22 cellular contexts compared by ENCODE assay signal in genomic region chr5:172664018-172664417, GRCh38. TPM values are rescaled to one million over a fixed set of nuclear protein-coding genes. Genes with fewer than 3 reads are reported as not detected.
DNase-seq lines count a peak whose midpoint lies in the region; ATAC-seq, FAIRE-seq and TF ChIP-seq lines count a peak whose summit lies in the region.
"Had no signal": no experiment of that assay in that cellular context is flagged by ENCODE, and none has a peak within 500 bp of the region (broad histone marks: within the 10 kb centered on the region; RNA-seq: fewer than 3 reads in every experiment).

No MANE protein-coding gene starts in this region.

- H2BK15ac ChIP-seq in H1 (ENCODE audit: low read length) (no peak overlapping the region), mesenchymal stem cell (ENCODE audit: low read depth, poor library complexity, severe bottlenecking) (no peak overlapping the region)

- H3K27ac ChIP-seq in heart left ventricle: peak overlapping the region in 9 of 12 donors; percentile 24 to 89 (median 56)
- no peak overlapping the region for H3K27ac ChIP-seq in H1 (ENCODE audit: low read depth, low read length)
- no peak overlapping the region for H3K27ac ChIP-seq in mesenchymal stem cell (ENCODE audit: low read length, poor library complexity, severe bottlenecking)
- peak overlapping the region; percentile 43 for H3K27ac ChIP-seq in urinary bladder (ENCODE audit: low read depth)
- peak overlapping the region in 1 of 2 donors; percentile 28 for H3K27ac ChIP-seq in small intestine (ENCODE audit: low read depth in 1 of 2, low read length in 1 of 2)
- no peak overlapping the region for H3K27ac ChIP-seq in CD4-positive, alpha-beta memory T cell (ENCODE audit: low read depth, low read length)
- H3K27ac ChIP-seq: colonic mucosa, prostate gland had no signal

- no peak overlapping the region for H3K56ac ChIP-seq in H1 (replicated peaks; ENCODE audit: insufficient read length, low read depth, low read length)

- peak; percentile 42 to 45 for TF ChIP-seq RAD21 in H1 (IDR thresholded peaks at IDR 0.05 in 1 of 2, conservative IDR thresholded peaks at IDR 0.05 in 1 of 2; ENCODE audit: low read depth in 2 of 2, low read length in 2 of 2)

- H2AFZ ChIP-seq in H1 (ENCODE audit: low read length) (no peak overlapping the region), mesenchymal stem cell (ENCODE audit: low read depth, low read length) (no peak overlapping the region)

- H3K79me1 ChIP-seq in H1 (ENCODE audit: low read depth, low read length) (peaks cover 2% of the 10 kb centered on the region; the same call in 1 of the 2 replicates), mesenchymal stem cell (replicated peaks; ENCODE audit: low read length, poor library complexity, severe bottlenecking) (no peaks in the 10 kb centered on the region)

- peaks cover 0 to 4% of the 10 kb centered on the region in 2 donors for H3K27me3 Mint-ChIP-seq in CD4-positive, alpha-beta memory T cell

- no peaks in the 10 kb centered on the region for H4K20me1 ChIP-seq in H1 (replicated peaks in 1 of 2; ENCODE audit: control insufficient read depth in 1 of 2, insufficient read depth in 2 of 2, low read length in 2 of 2)

- H3K23me2 ChIP-seq in H1 (ENCODE audit: low read depth, low read length): no peaks in the 10 kb centered on the region

- H3K27ac Mint-ChIP-seq in CD4-positive, alpha-beta memory T cell: peak overlapping the region in 1 of 7 donors; percentile 36
- H3K27ac Mint-ChIP-seq: activated naive CD8-positive, alpha-beta T cell had no signal

- no peaks in the 10 kb centered on the region for H3K36me3 Mint-ChIP-seq in CD4-positive, alpha-beta memory T cell
- H3K36me3 Mint-ChIP-seq: activated naive CD8-positive, alpha-beta T cell had no signal

- no peak overlapping the region for H3K4me3 Mint-ChIP-seq in CD4-positive, alpha-beta memory T cell
- H3K4me3 Mint-ChIP-seq: activated naive CD8-positive, alpha-beta T cell had no signal

- H3K4ac ChIP-seq in H1 (replicated peaks; ENCODE audit: insufficient read length, low read depth, low read length) (no peak overlapping the region), mesenchymal stem cell (ENCODE audit: low read depth in 1 of 2, low read length in 2 of 2) (peak overlapping the region in 1 of 2 experiments; percentile 35)

- WGBS in heart left ventricle, 4 donors: 44 to 65% (median 50%) methylated on average over 5 of the region's 5 CpGs
- 75% methylated on average over 5 of the region's 5 CpGs; no CpG with 5 or more reads in 1 of the 2 experiments for WGBS in H1 (ENCODE audit: extremely low coverage in 1 of 2, insufficient coverage in 1 of 2, insufficient read length in 1 of 2, insufficient replicate concordance in 2 of 2, low coverage in 1 of 2, low lambda C conversion rate in 2 of 2, missing lambda C conversion rate in 1 of 2), 2 experiments
- WGBS in mesenchymal stem cell: 72% methylated on average over 5 of the region's 5 CpGs
- 36% methylated on average over 5 of the region's 5 CpGs for WGBS in urinary bladder
- WGBS in small intestine, 3 donors: 64 to 77% (median 74%) methylated on average over 5 of the region's 5 CpGs

- no peaks in the 10 kb centered on the region for H3K79me2 ChIP-seq in H1 (ENCODE audit: control insufficient read depth in 1 of 2, insufficient read depth in 2 of 2, low read length in 2 of 2)

- no peak overlapping the region; the same call in 1 of the 2 replicates for H4K8ac ChIP-seq in H1 (ENCODE audit: extremely low read depth, insufficient read depth, low read length)
- peak overlapping the region; percentile 60 for H4K8ac ChIP-seq in mesenchymal stem cell (ENCODE audit: low read length)

- H3K14ac ChIP-seq in H1 (ENCODE audit: insufficient read length) (no peak overlapping the region), mesenchymal stem cell (ENCODE audit: low read length in 2 of 2) (no peak overlapping the region)

- H2AK5ac ChIP-seq in H1 (ENCODE audit: low read depth, low read length) (no peak overlapping the region), mesenchymal stem cell (ENCODE audit: low read length, severe bottlenecking) (no peak overlapping the region)

- no peak overlapping the region for H2BK20ac ChIP-seq in H1 (ENCODE audit: low read length)

- TF ChIP-seq EP300 in H1 (IDR thresholded peaks at IDR 0.05; ENCODE audit: borderline replicate concordance in 1 of 2, low read depth in 2 of 2, low read length in 2 of 2): no peak

- H3K4me1 ChIP-seq in heart left ventricle (peaks cover 14 to 99% (median 83%) of the 10 kb centered on the region in 12 donors), H1 (replicated peaks in 1 of 4; ENCODE audit: control insufficient read depth in 3 of 4, insufficient read depth in 4 of 4, low read length in 3 of 4) (peaks cover 0 to 2% (median 0%) of the 10 kb centered on the region in 4 experiments; a peak in 2 of 7 replicates), mesenchymal stem cell (ENCODE audit: control insufficient read depth, insufficient read depth, low read depth, low read length) (peaks cover 9% of the 10 kb centered on the region), urinary bladder (ENCODE audit: insufficient read depth) (no peaks in the 10 kb centered on the region), small intestine (ENCODE audit: control insufficient read depth in 2 of 2, insufficient read depth in 1 of 2, low read depth in 1 of 2, low read length in 1 of 2) (peaks cover 0 to 7% of the 10 kb centered on the region in 2 donors)
- no peaks in the 10 kb centered on the region for H3K4me1 ChIP-seq in CD4-positive, alpha-beta memory T cell (ENCODE audit: insufficient read depth, low read length)

- H3K9me3 ChIP-seq in heart left ventricle: no peaks in the 10 kb centered on the region
- H3K9me3 ChIP-seq in H1 (ENCODE audit: insufficient read depth in 2 of 2, low read depth in 1 of 2, low read length in 1 of 2): no peaks in the 10 kb centered on the region
- no peaks in the 10 kb centered on the region for H3K9me3 ChIP-seq in mesenchymal stem cell (ENCODE audit: control insufficient read depth, low read length)
- no peaks in the 10 kb centered on the region for H3K9me3 ChIP-seq in small intestine (ENCODE audit: control insufficient read depth, low read depth)
- H3K9me3 ChIP-seq in CD4-positive, alpha-beta memory T cell (ENCODE audit: control insufficient read depth in 1 of 2, low read length in 2 of 2): no peaks in the 10 kb centered on the region
- H3K9me3 ChIP-seq: BLaER1 treated with 17β-estradiol and CSF1 and Interleukin-3, amounts not matched to agents 10 nM and 100 nM; colonic mucosa; prostate gland; upper lobe of right lung had no signal

- H4K91ac ChIP-seq in H1 (replicated peaks; ENCODE audit: insufficient read length, low read length): no peak overlapping the region
- H4K91ac ChIP-seq in mesenchymal stem cell (ENCODE audit: low read length): no peak overlapping the region

- H2BK5ac ChIP-seq in H1 (ENCODE audit: low read depth, low read length) (no peak overlapping the region), mesenchymal stem cell (ENCODE audit: low read depth, low read length, poor library complexity, severe bottlenecking) (no peak overlapping the region)

- no peak for ATAC-seq in heart left ventricle
- ATAC-seq: upper lobe of right lung had no signal

- H4K5ac ChIP-seq in H1 (ENCODE audit: insufficient read length, low read depth, low read length): no peak overlapping the region

- no peaks in the 10 kb centered on the region for H3K4me1 Mint-ChIP-seq in CD4-positive, alpha-beta memory T cell

- no peak overlapping the region for H2BK12ac ChIP-seq in H1 (ENCODE audit: low read depth, low read length)
- peak overlapping the region in 1 of 2 experiments; percentile 67 for H2BK12ac ChIP-seq in mesenchymal stem cell (ENCODE audit: low read length in 2 of 2)

- H3K23ac ChIP-seq in H1 (ENCODE audit: insufficient read length) (no peak overlapping the region), mesenchymal stem cell (ENCODE audit: low read length in 2 of 2) (no peak overlapping the region)

- POLR2A ChIA-PET in H1 (lab: Charles Lee; ENCODE audit: partially characterized antibody): no interaction called here
- POLR2A ChIA-PET in CD4-positive, alpha-beta memory T cell (lab: Charles Lee; ENCODE audit: partially characterized antibody): no interaction called here

- CTCF ChIA-PET in H1 (lab: Charles Lee; ENCODE audit: partially characterized antibody): interaction anchor here (0.7 to 17.9 kb wide), 10 partner anchors 8 to 203 kb away, joined by 3 to 176 read pairs (median 4); partner anchors contain the start of gene NEURL1B
- CTCF ChIA-PET in CD4-positive, alpha-beta memory T cell (lab: Charles Lee; ENCODE audit: partially characterized antibody): no interaction called here

- TF ChIP-seq CTCF in heart left ventricle (IDR thresholded peaks at IDR 0.05) (no peak), H1 (IDR thresholded peaks at IDR 0.05; ENCODE audit: control extremely low read depth in 1 of 3, insufficient read depth in 1 of 3, low read depth in 1 of 3, low read length in 3 of 3) (peak; percentile 33 to 45 (median 41); a peak in 3 of 4 replicates)

- H3K18ac ChIP-seq in H1 (ENCODE audit: extremely low read depth, low read length): no peak overlapping the region
- peak overlapping the region; percentile 37 to 53 for H3K18ac ChIP-seq in mesenchymal stem cell (ENCODE audit: low read depth in 1 of 2, low read length in 2 of 2)

- DNase-seq in heart left ventricle: no peak
- no peak for DNase-seq in cardiac septum (ENCODE audit: low spot score)
- no peak for DNase-seq in H1 (ENCODE audit: low read depth in 1 of 2, low spot score in 2 of 2)
- DNase-seq in mesenchymal stem cell: no peak
- no peak for DNase-seq in small intestine
- no peak for DNase-seq in CD4-positive, alpha-beta memory T cell
- DNase-seq in activated naive CD4-positive, alpha-beta T cell treated with anti-CD3 and anti-CD28 coated beads, Interleukin-2, amount 50 U/mL, for 16 hours: no peak
- DNase-seq: activated CD4-positive, alpha-beta T cell treated with anti-CD3 and anti-CD28 coated beads for 1 hour; activated CD8-positive, alpha-beta memory T cell treated with anti-CD3 and anti-CD28 coated beads for 24 hours; colonic mucosa; foreskin melanocyte; NCI-H1092 treated with DMSO at 0.1 percent for 48 hours; NCI-H2081; NCI-H510A; NK-92 treated with Interleukin-12 subunit alpha and Interleukin-12 subunit beta, amount 100 ng/mL, for 24 hours; SW 1271 had no signal

- TF ChIP-seq POLR2A in heart left ventricle (IDR thresholded peaks at IDR 0.05): no peak
- no peak for TF ChIP-seq POLR2A in H1 (IDR thresholded peaks at IDR 0.05; ENCODE audit: control extremely low read depth in 1 of 2, low read depth in 2 of 2, low read length in 2 of 2)

- H3K4me2 ChIP-seq in H1 (ENCODE audit: insufficient read depth in 1 of 2, low read depth in 2 of 2, low read length in 2 of 2) (no peak overlapping the region), mesenchymal stem cell (ENCODE audit: low read length, poor library complexity, severe bottlenecking) (no peak overlapping the region)

- H3K9ac ChIP-seq in H1 (replicated peaks in 1 of 4; ENCODE audit: extremely low read depth in 1 of 4, low read depth in 3 of 4, low read length in 3 of 4) (no peak overlapping the region), mesenchymal stem cell (ENCODE audit: low read length) (no peak overlapping the region)

- H3K4me3 ChIP-seq in heart left ventricle: no peak overlapping the region
- H3K4me3 ChIP-seq in H1 (ENCODE audit: extremely low read depth in 1 of 4, insufficient read depth in 2 of 4, low read depth in 3 of 4, low read length in 4 of 4): no peak overlapping the region
- no peak overlapping the region for H3K4me3 ChIP-seq in mesenchymal stem cell (ENCODE audit: insufficient read depth in 1 of 2, low read depth in 1 of 2, low read length in 2 of 2)
- no peak overlapping the region for H3K4me3 ChIP-seq in urinary bladder (ENCODE audit: low read depth, low read length)
- no peak overlapping the region for H3K4me3 ChIP-seq in small intestine (ENCODE audit: low read depth in 1 of 2, low read length in 2 of 2)
- no peak overlapping the region for H3K4me3 ChIP-seq in CD4-positive, alpha-beta memory T cell (ENCODE audit: low read length in 2 of 2)
- H3K4me3 ChIP-seq: BLaER1 treated with 17β-estradiol and CSF1 and Interleukin-3, amounts not matched to agents 10 nM and 100 nM; colonic mucosa; prostate gland; upper lobe of right lung had no signal

- intact Hi-C loops in heart left ventricle (cut with DNase I) (loop anchor here in 2 of 10 donors (5.0 kb wide), 1 partner anchor 33 kb away; no protein-coding TSS in a partner anchor), cardiac septum (cut with DNase I) (no loop called here)
- intact Hi-C loops in CD4-positive, alpha-beta memory T cell (cut with micrococcal nuclease): no loop called here

- H2BK120ac ChIP-seq in H1 (replicated peaks; ENCODE audit: low read depth, low read length) (no peak overlapping the region), mesenchymal stem cell (ENCODE audit: low read depth, low read length) (no peak overlapping the region)

- H3K9me3 Mint-ChIP-seq in CD4-positive, alpha-beta memory T cell: peaks cover 0 to 1% (median 0%) of the 10 kb centered on the region in 8 donors

- H3K27me3 ChIP-seq in heart left ventricle: no peaks in the 10 kb centered on the region
- no peaks in the 10 kb centered on the region for H3K27me3 ChIP-seq in H1 (replicated peaks in 1 of 4; ENCODE audit: control insufficient read depth in 3 of 4, extremely low read depth in 1 of 4, insufficient read depth in 3 of 4, low read length in 3 of 4)
- H3K27me3 ChIP-seq in mesenchymal stem cell (ENCODE audit: control insufficient read depth in 1 of 2, insufficient read depth in 1 of 2, low read length in 2 of 2): peaks cover 0 to 14% of the 10 kb centered on the region in 2 experiments
- no peaks in the 10 kb centered on the region for H3K27me3 ChIP-seq in small intestine (ENCODE audit: control insufficient read depth in 2 of 2, insufficient read depth in 2 of 2, low read length in 2 of 2)
- no peaks in the 10 kb centered on the region for H3K27me3 ChIP-seq in CD4-positive, alpha-beta memory T cell (ENCODE audit: insufficient read depth, low read length)
- H3K27me3 ChIP-seq: BLaER1 treated with 17β-estradiol and CSF1 and Interleukin-3, amounts not matched to agents 10 nM and 100 nM; colonic mucosa; upper lobe of right lung had no signal

- H3K36me3 ChIP-seq in heart left ventricle (peaks cover 0 to 15% (median 4%) of the 10 kb centered on the region in 9 donors), H1 (ENCODE audit: control insufficient read depth in 2 of 4, insufficient read depth in 4 of 4, low read length in 3 of 4) (no peaks in the 10 kb centered on the region), mesenchymal stem cell (ENCODE audit: control insufficient read depth in 1 of 2, insufficient read depth in 2 of 2, low read depth in 1 of 2, low read length in 2 of 2) (no peaks in the 10 kb centered on the region), urinary bladder (ENCODE audit: insufficient read depth) (no peaks in the 10 kb centered on the region), small intestine (ENCODE audit: control insufficient read depth in 2 of 2, insufficient read depth in 2 of 2, low read length in 2 of 2) (no peaks in the 10 kb centered on the region)
- no peaks in the 10 kb centered on the region for H3K36me3 ChIP-seq in CD4-positive, alpha-beta memory T cell (ENCODE audit: insufficient read depth, low read length)
- H3K36me3 ChIP-seq: colonic mucosa, prostate gland, upper lobe of right lung had no signal

- FAIRE-seq in H1 (lab: Jason Lieb, UNC) (no peak), small intestine (lab: Jason Lieb, UNC) (no peak)
- FAIRE-seq: GM18507 had no signal

RNA-seq across cellular contexts. Expression of gene NEURL1B, which starts 23.0 kb away (rescaled TPM):
- total RNA-seq in heart left ventricle (10 to 100 TPM; 16.1 to 47.1 (median 25.8) TPM), cardiac septum (19.7 TPM), urinary bladder (52.4 TPM)
- polyA plus RNA-seq in heart left ventricle (10 to 100 TPM; 11.8 to 37.9 TPM), H1 (2011; rRNA removed) (3.3 and 5.4 TPM in 2 replicates), urinary bladder (51.9 TPM), small intestine (10 to 100 TPM in 1 of 3 donors, 1 to 10 TPM in 2; 2.7 to 17.8 (median 4.1) TPM)
- total RNA-seq in H1 (2021; fragmentation: NEBNext Ultra II Directional; extraction: Animal tissue kit (Norgen Biotek cat#: 25700)): 5.7 and 6.1 TPM in 2 replicates
- 4.8 TPM for polyA plus RNA-seq in H1 (2011; cell fraction: cytosol; rRNA removed)
- polyA plus RNA-seq in H1 (2011; cell fraction: nucleus; rRNA removed): 15.7 TPM
- polyA plus RNA-seq in H1 (2012, experiment 1 of 2): 4.5 to 5.3 TPM (median 4.5 TPM) in 4 replicates
- polyA plus RNA-seq in H1 (2012, experiment 2 of 2): 4.2 TPM
- 2.9 TPM for polyA plus RNA-seq in H1 (2013, experiment 1 of 2)
- polyA plus RNA-seq in H1 (2013, experiment 2 of 2): 2.8 TPM
- polyA minus RNA-seq in H1 (2011; rRNA and poly(A)+ RNA removed): 3.9 and 4.0 TPM in 2 replicates
- polyA minus RNA-seq in H1 (2011; cell fraction: cytosol; rRNA and poly(A)+ RNA removed): 5.5 TPM
- 4.4 TPM for polyA minus RNA-seq in H1 (2011; cell fraction: nucleus; rRNA and poly(A)+ RNA removed)
- polyA plus RNA-seq in mesenchymal stem cell (2013, experiment 1 of 2): 2.0 TPM
- polyA plus RNA-seq in mesenchymal stem cell (2013, experiment 2 of 2): 1.8 TPM
- under 1 TPM; 0.08 to 0.20 TPM for total RNA-seq in CD4-positive, alpha-beta memory T cell
- polyA plus RNA-seq in CD4-positive, alpha-beta memory T cell: under 1 TPM in 1 of 2 donors, not detected in 1; 0.02 TPM

Comparison
In these comparisons a context has a peak if more than half of its experiments do, and no peak if none do; other contexts are left out.
1. H3K27ac ChIP-seq: peak in heart left ventricle (9 of 12) and urinary bladder (single experiment); none in H1 (single experiment), mesenchymal stem cell (single experiment) and CD4-positive, alpha-beta memory T cell (single experiment).
2. CTCF ChIP-seq: peak in H1 (3 of 3); none in heart left ventricle (0 of 12).